Comparison of ENCODE assay signal across 8 cellular contexts in genomic region chr12:29552324-29552927, GRCh38. TPM values are rescaled to one million over a fixed set of nuclear protein-coding genes. Genes with fewer than 3 reads are reported as not detected.
DNase-seq lines count a peak whose midpoint lies in the region; ATAC-seq, FAIRE-seq and TF ChIP-seq lines count a peak whose summit lies in the region.

No MANE protein-coding gene starts in this region.

- no peak for TF ChIP-seq POLR2A in GM18505 (IDR thresholded peaks at IDR 0.05; ENCODE audit: borderline replicate concordance, extremely low read depth, insufficient read depth, insufficient read length)

- no peaks in the 10 kb centered on the region for H3K27me3 ChIP-seq in mesendoderm (ENCODE audit: insufficient read depth, low read length, poor library complexity)

- no peak overlapping the region for H3K9ac ChIP-seq in mesendoderm (ENCODE audit: low read length)

- no peak overlapping the region for H3K4me3 ChIP-seq in mesendoderm (ENCODE audit: low read length)

- no peak overlapping the region for H3K4me2 ChIP-seq in mesendoderm (ENCODE audit: low read length)

- H4K8ac ChIP-seq in mesendoderm (ENCODE audit: low read depth, low read length), result no peak overlapping the region

- no peak overlapping the region for H2BK15ac ChIP-seq in mesendoderm (replicated peaks; ENCODE audit: low read depth)

- H3K4me1 ChIP-seq in mesendoderm (ENCODE audit: control insufficient read depth, low read depth, low read length), result no peaks in the 10 kb centered on the region

- peak; percentile 93 for FAIRE-seq in A204.1 (lab: Jason Lieb, UNC)

- no peaks in the 10 kb centered on the region for H3K36me3 ChIP-seq in mesendoderm (ENCODE audit: control insufficient read depth, insufficient read depth, low read length)

- no peaks in the 10 kb centered on the region for H3K79me1 ChIP-seq in mesendoderm (ENCODE audit: low read length)

- no peak overlapping the region for H3K56ac ChIP-seq in mesendoderm (ENCODE audit: low read length)

- H3K79me2 ChIP-seq in mesendoderm (ENCODE audit: control insufficient read depth, insufficient read depth, low read length), result no peaks in the 10 kb centered on the region

- H3K18ac ChIP-seq in mesendoderm (ENCODE audit: low read length), result no peak overlapping the region

- no peak overlapping the region for H3K27ac ChIP-seq in mesendoderm (ENCODE audit: low read depth, low read length)

- no peak overlapping the region for H2AK5ac ChIP-seq in mesendoderm (ENCODE audit: low read length)

- H3K4ac ChIP-seq in mesendoderm (ENCODE audit: low read depth, low read length), result no peak overlapping the region

- DNase-seq in NCI-H446 treated with DMSO at 0.1 percent for 48 hours (lab: John Stamatoyannopoulos, UW), result peak; percentile 15
- peak; percentile 62 for DNase-seq in activated CD4-positive, alpha-beta T cell treated with anti-CD3 and anti-CD28 coated beads, Interleukin-2, amount 50 U/mL, for 1 hour
- peak; percentile 15 for DNase-seq in effector CD8-positive, alpha-beta T cell (lab: John Stamatoyannopoulos, UW)
- DNase-seq in mesendoderm, result peak; percentile 68
- peak; percentile 5 to 28 for DNase-seq in stimulated activated CD8-positive, alpha-beta memory T cell treated with anti-CD3 and anti-CD28 coated beads, Interleukin-7, amount 100 ng/mL, for 1 hour (ENCODE audit: low read depth in 2 of 2)

- H3K23ac ChIP-seq in mesendoderm (ENCODE audit: low read length), result no peak overlapping the region

- H2BK5ac ChIP-seq in mesendoderm (ENCODE audit: low read length), result no peak overlapping the region

- no CpG with 5 or more reads among the region's 1 CpG for WGBS in mesendoderm (ENCODE audit: extremely low coverage, insufficient coverage, low lambda C conversion rate)

- H2BK120ac ChIP-seq in mesendoderm (ENCODE audit: low read depth, low read length), result no peak overlapping the region

- no peak overlapping the region for H4K5ac ChIP-seq in mesendoderm (ENCODE audit: low read length)

- ATAC-seq in GM18505 (IDR thresholded peaks at IDR 0.05; ENCODE audit: unreplicated experiment) (peak; percentile 92), HG02973 (IDR thresholded peaks at IDR 0.05; ENCODE audit: unreplicated experiment) (peak; percentile 88)

RNA-seq across cellular contexts. Expression of gene OVCH1, which starts 54.9 kb away (rescaled TPM):
- polyA plus RNA-seq in mesendoderm (2013, experiment 1 of 2), result not detected
- polyA plus RNA-seq in mesendoderm (2013, experiment 2 of 2), result 0.01 TPM

Comparison
In these comparisons a context has a peak if more than half of its experiments do, and no peak if none do; other contexts are left out.
1. DNase-seq: peak in every context shown above with its lines; median percentile 68 in mesendoderm; 62 in activated CD4-positive, alpha-beta T cell treated with anti-CD3 and anti-CD28 coated beads, Interleukin-2, amount 50 U/mL, for 1 hour; 16 in stimulated activated CD8-positive, alpha-beta memory T cell treated with anti-CD3 and anti-CD28 coated beads, Interleukin-7, amount 100 ng/mL, for 1 hour; 15 in NCI-H446 treated with DMSO at 0.1 percent for 48 hours; 15 in effector CD8-positive, alpha-beta T cell.